42 cellular contexts compared by ENCODE assay signal in the genomic region with DNA sequence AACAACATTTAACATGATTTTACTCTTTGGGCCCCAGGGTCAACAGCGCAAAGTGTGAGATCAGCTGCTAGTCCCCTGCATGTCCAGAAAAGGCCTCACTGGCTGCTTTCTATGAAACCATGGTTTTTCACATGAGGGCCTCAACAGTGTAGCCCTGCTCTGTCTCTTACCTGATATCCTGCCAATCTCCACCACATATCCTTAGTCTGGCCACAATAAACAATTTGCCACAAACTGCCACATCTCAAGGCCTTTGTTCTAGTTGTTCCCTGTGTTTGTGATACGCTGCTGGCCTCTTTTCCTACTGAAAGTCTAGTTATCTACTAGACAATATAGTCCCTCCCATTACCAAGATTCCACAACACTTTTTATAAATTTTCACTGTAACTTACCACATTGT. TPM values are rescaled to one million over a fixed set of nuclear protein-coding genes. Genes with fewer than 3 reads are reported as not detected.
DNase-seq lines count a peak whose midpoint lies in the region; ATAC-seq, FAIRE-seq and TF ChIP-seq lines count a peak whose summit lies in the region.
"Had no signal": no experiment of that assay in that cellular context is flagged by ENCODE, and none has a peak within 500 bp of the region (broad histone marks: within the 10 kb centered on the region; RNA-seq: fewer than 3 reads in every experiment).

No MANE protein-coding gene starts in this region.

- peaks cover 41% of the 10 kb centered on the region for H3K36me3 Mint-ChIP-seq in activated CD8-positive, alpha-beta memory T cell treated with anti-CD3 and anti-CD28 coated beads, Interleukin-2, amount 10 ng/mL, durations not matched to agents 7 days and 5 days
- peaks cover 72% of the 10 kb centered on the region for H3K36me3 Mint-ChIP-seq in activated CD4-positive, alpha-beta memory T cell treated with anti-CD3 and anti-CD28 coated beads, Interleukin-2, amount 10 ng/mL, durations not matched to agents 7 days and 5 days (ENCODE audit: low read depth)

- no peaks in the 10 kb centered on the region for H3K27me3 ChIP-seq in DND-41 (ENCODE audit: insufficient read depth, low read length, poor library complexity)
- H3K27me3 ChIP-seq in GM12878 (replicated peaks in 1 of 2; ENCODE audit: control insufficient read depth in 2 of 2, insufficient read depth in 2 of 2, low read length in 1 of 2), result no peaks in the 10 kb centered on the region
- H3K27me3 ChIP-seq in effector memory CD4-positive, alpha-beta T cell (replicated peaks; ENCODE audit: control insufficient read depth, insufficient read depth, low read length, poor library complexity, severe bottlenecking), result no peaks in the 10 kb centered on the region
- H3K27me3 ChIP-seq in tibial artery, result no peaks in the 10 kb centered on the region
- H3K27me3 ChIP-seq: adrenal gland, body of pancreas, neutrophil, right atrium auricular region, uterus had no signal

- BruUV-seq in GM12878 (replicated peaks; lab: Mats Ljungman, UMichigan), result TSS peak; percentile 21

- TF ChIP-seq EP300 in GM12878 (IDR thresholded peaks at IDR 0.05; ENCODE audit: borderline replicate concordance in 1 of 2, control insufficient read depth in 1 of 2, low read depth in 2 of 2, low read length in 2 of 2), result no peak

- no peak for TF ChIP-seq RAD21 in GM12878 (IDR thresholded peaks at IDR 0.05; ENCODE audit: insufficient read depth, low read depth, low read length)

- H3K9ac ChIP-seq in DND-41 (ENCODE audit: low read depth, low read length) (no peak overlapping the region), GM12878 (ENCODE audit: control insufficient read depth, insufficient read depth, low read length) (no peak overlapping the region)
- H3K9ac ChIP-seq: SK-N-SH had no signal

- no peaks in the 10 kb centered on the region for H3K9me3 Mint-ChIP-seq in activated CD8-positive, alpha-beta memory T cell treated with anti-CD3 and anti-CD28 coated beads, Interleukin-2, amount 10 ng/mL, durations not matched to agents 7 days and 5 days (ENCODE audit: low read depth)
- no peaks in the 10 kb centered on the region for H3K9me3 Mint-ChIP-seq in activated CD4-positive, alpha-beta memory T cell treated with anti-CD3 and anti-CD28 coated beads, Interleukin-2, amount 10 ng/mL, durations not matched to agents 7 days and 5 days
- H3K9me3 Mint-ChIP-seq: dendritic cell treated with granulocyte-macrophage colony-stimulating factor and Interleukin-4, amounts not matched to agents 40 ng/mL and 50 ng/mL, for 4 days had no signal

- H4K20me1 ChIP-seq in DND-41 (ENCODE audit: insufficient read depth, low read length) (no peaks in the 10 kb centered on the region), GM12878 (ENCODE audit: control insufficient read depth, insufficient read depth) (no peaks in the 10 kb centered on the region)

- H3K4me1 Mint-ChIP-seq in activated CD8-positive, alpha-beta memory T cell treated with anti-CD3 and anti-CD28 coated beads, Interleukin-2, amount 10 ng/mL, durations not matched to agents 7 days and 5 days, result peaks cover 28% of the 10 kb centered on the region
- peaks cover 38% of the 10 kb centered on the region for H3K4me1 Mint-ChIP-seq in activated CD4-positive, alpha-beta memory T cell treated with anti-CD3 and anti-CD28 coated beads, Interleukin-2, amount 10 ng/mL, durations not matched to agents 7 days and 5 days

- H3K27me3 Mint-ChIP-seq in activated CD8-positive, alpha-beta memory T cell treated with anti-CD3 and anti-CD28 coated beads, Interleukin-2, amount 10 ng/mL, durations not matched to agents 7 days and 5 days, result no peaks in the 10 kb centered on the region
- no peaks in the 10 kb centered on the region for H3K27me3 Mint-ChIP-seq in activated CD4-positive, alpha-beta memory T cell treated with anti-CD3 and anti-CD28 coated beads, Interleukin-2, amount 10 ng/mL, durations not matched to agents 7 days and 5 days
- H3K27me3 Mint-ChIP-seq: dendritic cell treated with granulocyte-macrophage colony-stimulating factor and Interleukin-4, amounts not matched to agents 40 ng/mL and 50 ng/mL, for 4 days had no signal

- no peak for TF ChIP-seq POLR2A in GM12878 (IDR thresholded peaks at IDR 0.05; ENCODE audit: low read depth, low read length)

- H3K4me3 ChIP-seq in DND-41 (ENCODE audit: low read depth in 1 of 2, low read length in 2 of 2), result no peak overlapping the region
- peak overlapping the region; percentile 2; the same call in 1 of the 2 replicates for H3K4me3 ChIP-seq in GM12878
- H3K4me3 ChIP-seq in effector memory CD4-positive, alpha-beta T cell (ENCODE audit: insufficient read depth, low read depth, low read length, poor library complexity, severe bottlenecking), result no peak overlapping the region
- no peak overlapping the region for H3K4me3 ChIP-seq in tibial artery
- H3K4me3 ChIP-seq: adrenal gland, body of pancreas, K562, left ventricle myocardium inferior, right atrium auricular region, smooth muscle cell, thoracic aorta, uterus had no signal

- H3K4me1 ChIP-seq in DND-41 (ENCODE audit: insufficient read depth, low read length) (no peaks in the 10 kb centered on the region; the same call in 1 of the 2 replicates), GM12878 (ENCODE audit: control insufficient read depth, insufficient read depth, low read length) (peaks cover 29% of the 10 kb centered on the region), tibial artery (no peaks in the 10 kb centered on the region)
- no peaks in the 10 kb centered on the region for H3K4me1 ChIP-seq in effector memory CD4-positive, alpha-beta T cell (ENCODE audit: control insufficient read depth, insufficient read depth, low read length, poor library complexity, severe bottlenecking)
- H3K4me1 ChIP-seq: adrenal gland, body of pancreas, left ventricle myocardium inferior, right atrium auricular region, uterus had no signal

- no peak for ATAC-seq in activated CD8-positive, alpha-beta memory T cell treated with anti-CD3 and anti-CD28 coated beads, Interleukin-2, amount 10 ng/mL, durations not matched to agents 7 days and 5 days
- ATAC-seq in DND-41 (ENCODE audit: insufficient read depth, low read depth), result peak; percentile 70
- no peak; the same call in 2 of the 3 replicates for ATAC-seq in GM12878
- ATAC-seq: body of pancreas, esophagus mucosa, K562 had no signal

- H2AFZ ChIP-seq in DND-41 (ENCODE audit: low read depth, low read length) (no peak overlapping the region), GM12878 (ENCODE audit: control insufficient read depth, low read depth, low read length) (no peak overlapping the region)

- no peak for DNase-seq in activated CD8-positive, alpha-beta memory T cell treated with anti-CD3 and anti-CD28 coated beads, Interleukin-2, amount 10 ng/mL, durations not matched to agents 7 days and 5 days
- no peak for DNase-seq in activated CD8-positive, alpha-beta memory T cell treated with anti-CD3 and anti-CD28 coated beads, Interleukin-2, amount 50 U/mL, for 4 hours
- DNase-seq in DND-41 (no peak), GM12878 (ENCODE audit: low read depth, low spot score) (no peak), DMS 273 (lab: John Stamatoyannopoulos, UW; ENCODE audit: unreplicated experiment) (no peak), tibial artery (no peak)
- no peak for DNase-seq in activated CD4-positive, alpha-beta memory T cell treated with anti-CD3 and anti-CD28 coated beads, Interleukin-2, amount 10 ng/mL, durations not matched to agents 7 days and 5 days
- DNase-seq in effector memory CD4-positive, alpha-beta T cell, result no peak
- DNase-seq: activated CD4-positive, CD25-positive, alpha-beta regulatory T cell; adrenal gland; body of pancreas; Calu3; head of caudate nucleus; left ventricle myocardium inferior; mesenchymal stem cell; NCI-H1105 treated with DMSO at 0.1 percent for 48 hours; NCI-H187 treated with DMSO at 0.1 percent for 48 hours; NCI-H2171 treated with DMSO at 0.1 percent for 48 hours; NCI-H510A; OCI-M1; posterior cingulate gyrus; SK-N-SH; stimulated activated naive CD4-positive, alpha-beta T cell; uterus had no signal

- in situ Hi-C loops in GM12878 (cut with MboI), result no loop called here

- no peak overlapping the region for H3K4me2 ChIP-seq in DND-41 (ENCODE audit: insufficient read depth, low read length)
- H3K4me2 ChIP-seq in GM12878 (ENCODE audit: control insufficient read depth, insufficient read depth), result no peak overlapping the region
- H3K4me2 ChIP-seq: SK-N-SH, smooth muscle cell had no signal

- FAIRE-seq in GM12878 (lab: Jason Lieb, UNC), result no peak
- FAIRE-seq: A204.1, H54, K562, keratinocyte, TTC549 had no signal

- 97% methylated on average over 2 of the region's 2 CpGs for WGBS in GM12878 (ENCODE audit: insufficient coverage, insufficient replicate concordance, low lambda C conversion rate, missing lambda C conversion rate)

- no peak for TF ChIP-seq CTCF in DND-41 (IDR thresholded peaks at IDR 0.05; ENCODE audit: borderline replicate concordance, extremely low read depth, low read length, poor library complexity, severe bottlenecking)
- TF ChIP-seq CTCF in GM12878 (IDR thresholded peaks at IDR 0.05 in 2 of 3, conservative IDR thresholded peaks at IDR 0.05 in 1 of 3; ENCODE audit: control insufficient read depth in 2 of 3, extremely low read depth in 1 of 3, insufficient read depth in 1 of 3, low read depth in 3 of 3, low read length in 3 of 3), result no peak
- no peak for TF ChIP-seq CTCF in tibial artery (IDR thresholded peaks at IDR 0.05)

- SMC1A ChIA-PET in GM12878 (lab: Charles Lee; ENCODE audit: uncharacterized antibody, unreplicated experiment), result interaction anchor here (1.3 kb wide), 1 partner anchor 21 kb away, joined by 4 read pairs; no protein-coding TSS in a partner anchor

- H3K9me3 ChIP-seq in DND-41 (ENCODE audit: insufficient read depth, low read length, severe bottlenecking) (no peaks in the 10 kb centered on the region), GM12878 (replicated peaks; ENCODE audit: control insufficient read depth, insufficient read depth, low read length) (peaks cover 8% of the 10 kb centered on the region; the same call in 2 of the 3 replicates), tibial artery (no peaks in the 10 kb centered on the region)
- no peaks in the 10 kb centered on the region for H3K9me3 ChIP-seq in effector memory CD4-positive, alpha-beta T cell (ENCODE audit: control insufficient read depth, low read length)
- H3K9me3 ChIP-seq: adrenal gland, body of pancreas, left ventricle myocardium inferior, neutrophil, right atrium auricular region, SK-N-SH, thoracic aorta, uterus had no signal

- intact Hi-C loops in GM12878 (cut with micrococcal nuclease; ENCODE audit: unreplicated experiment) (no loop called here), tibial artery (cut with DNase I; ENCODE audit: low total_unique reads) (no loop called here)

- POLR2A ChIA-PET in activated CD4-positive, alpha-beta memory T cell treated with anti-CD3 and anti-CD28 coated beads, Interleukin-2, amount 10 ng/mL, durations not matched to agents 7 days and 5 days (lab: Charles Lee), result interaction anchor here (1.3 kb wide), 1 partner anchor 17 kb away, joined by 11 read pairs; a partner anchor contains a TSS
- POLR2A ChIA-PET in GM12878 (lab: Charles Lee), result no interaction called here

- peak overlapping the region; percentile 60 for H3K27ac Mint-ChIP-seq in activated CD8-positive, alpha-beta memory T cell treated with anti-CD3 and anti-CD28 coated beads, Interleukin-2, amount 10 ng/mL, durations not matched to agents 7 days and 5 days
- H3K27ac Mint-ChIP-seq in activated CD4-positive, alpha-beta memory T cell treated with anti-CD3 and anti-CD28 coated beads, Interleukin-2, amount 10 ng/mL, durations not matched to agents 7 days and 5 days, result peak overlapping the region; percentile 3
- H3K27ac Mint-ChIP-seq: CD14-positive monocyte; dendritic cell treated with granulocyte-macrophage colony-stimulating factor and Interleukin-4, amounts not matched to agents 40 ng/mL and 50 ng/mL, for 4 days had no signal

- RAD21 ChIA-PET in GM12878 (lab: Charles Lee; ENCODE audit: unreplicated experiment), result no interaction called here

- CTCF ChIA-PET in activated CD8-positive, alpha-beta memory T cell treated with anti-CD3 and anti-CD28 coated beads, Interleukin-2, amount 10 ng/mL, durations not matched to agents 7 days and 5 days (lab: Charles Lee), result interaction anchor here (0.8 kb wide), 1 partner anchor 18 kb away, joined by 3 read pairs; a partner anchor contains a TSS
- CTCF ChIA-PET in activated CD4-positive, alpha-beta memory T cell treated with anti-CD3 and anti-CD28 coated beads, Interleukin-2, amount 10 ng/mL, durations not matched to agents 7 days and 5 days (lab: Charles Lee), result no interaction called here
- CTCF ChIA-PET in GM12878 (lab: Yijun Ruan, JAX), result no interaction called here

- peaks cover 4% of the 10 kb centered on the region; the same call in 1 of the 2 replicates for H3K79me2 ChIP-seq in DND-41 (ENCODE audit: insufficient read depth, low read length)
- H3K79me2 ChIP-seq in GM12878 (ENCODE audit: control insufficient read depth, insufficient read depth, low read length), result peaks cover 3% of the 10 kb centered on the region

- H3K27ac ChIP-seq in DND-41 (ENCODE audit: low read length) (no peak overlapping the region), GM12878 (ENCODE audit: control insufficient read depth, insufficient read depth) (peak overlapping the region; percentile 16; the same call in 1 of the 2 replicates), tibial artery (no peak overlapping the region)
- H3K27ac ChIP-seq in effector memory CD4-positive, alpha-beta T cell (ENCODE audit: insufficient read depth, low read length, poor library complexity, severe bottlenecking), result no peak overlapping the region
- H3K27ac ChIP-seq: adrenal gland, body of pancreas, left ventricle myocardium inferior, neutrophil, right atrium auricular region, RWPE1, thoracic aorta, uterus had no signal

- H3K36me3 ChIP-seq in DND-41 (ENCODE audit: insufficient read depth, low read length), result peaks cover 48% of the 10 kb centered on the region
- H3K36me3 ChIP-seq in GM12878 (ENCODE audit: control insufficient read depth in 2 of 2, insufficient read depth in 2 of 2, low read length in 1 of 2), result peaks cover 4 to 24% of the 10 kb centered on the region in 2 experiments
- H3K36me3 ChIP-seq in effector memory CD4-positive, alpha-beta T cell (ENCODE audit: control insufficient read depth, insufficient read depth, low read length), result peaks cover 57% of the 10 kb centered on the region
- H3K36me3 ChIP-seq in tibial artery, result peaks cover 50 to 82% (median 62%) of the 10 kb centered on the region in 3 donors
- H3K36me3 ChIP-seq: uterus had no signal

- H3K4me3 Mint-ChIP-seq in activated CD8-positive, alpha-beta memory T cell treated with anti-CD3 and anti-CD28 coated beads, Interleukin-2, amount 10 ng/mL, durations not matched to agents 7 days and 5 days, result no peak overlapping the region
- no peak overlapping the region for H3K4me3 Mint-ChIP-seq in activated CD4-positive, alpha-beta memory T cell treated with anti-CD3 and anti-CD28 coated beads, Interleukin-2, amount 10 ng/mL, durations not matched to agents 7 days and 5 days
- H3K4me3 Mint-ChIP-seq: CD14-positive monocyte; dendritic cell treated with granulocyte-macrophage colony-stimulating factor and Interleukin-4, amounts not matched to agents 40 ng/mL and 50 ng/mL, for 4 days had no signal

RNA-seq across cellular contexts. Expression of a gene that starts 17.7 kb away (rescaled TPM):
- 10 to 100 TPM; 58.7 to 70.1 TPM for total RNA-seq in activated CD8-positive, alpha-beta memory T cell treated with anti-CD3 and anti-CD28 coated beads, Interleukin-2, amount 10 ng/mL, durations not matched to agents 7 days and 5 days
- 10 to 100 TPM; 76.8 to 82.3 TPM for total RNA-seq in activated CD4-positive, alpha-beta memory T cell treated with anti-CD3 and anti-CD28 coated beads, Interleukin-2, amount 10 ng/mL, durations not matched to agents 7 days and 5 days
- total RNA-seq in GM12878 (2013; cell fraction: nucleolus; rRNA removed), result 234 and 254 TPM in 2 replicates
- total RNA-seq in GM12878 (2014; rRNA removed) (34.5 and 36.6 TPM in 2 replicates), GM12878 (2014; rRNA removed; fragmentation: Illumina TruSeq; extraction: Trizol) (27.5 and 32.8 TPM in 2 replicates), GM12878 (2021) (46.4 and 50.0 TPM in 2 replicates)
- 38.8 TPM for polyA plus RNA-seq in GM12878 (2011; ENCODE audit: low read depth)
- polyA plus RNA-seq in GM12878 (2011; rRNA removed) (40.9 TPM in 2 replicates), GM12878 (2014; fragmentation: Illumina TruSeq; extraction: Trizol) (47.6 and 48.2 TPM in 2 replicates), GM12878 (2014; fragmentation: Nextera tagmentation; extraction: Ambion mirVana) (1 to 10 TPM; 4.9 to 6.9 TPM), GM12878 (2014; rRNA removed) (42.0 and 46.3 TPM in 2 replicates), GM12878 (2016; fragmentation: Nextera tagmentation; extraction: Ambion mirVana) (10 to 100 TPM; 31.9 to 37.9 TPM)
- polyA plus RNA-seq in GM12878 (2011; cell fraction: cytosol; rRNA removed), result 34.0 and 36.4 TPM in 2 replicates
- 156 and 194 TPM in 2 replicates for polyA plus RNA-seq in GM12878 (2011; cell fraction: nucleus; rRNA removed)
- 41.4 and 42.8 TPM in 2 replicates for polyA plus RNA-seq in GM12878 (2012)
- polyA minus RNA-seq in GM12878 (2011; rRNA and poly(A)+ RNA removed), result 44.8 and 46.0 TPM in 2 replicates
- 12.2 and 17.0 TPM in 2 replicates for polyA minus RNA-seq in GM12878 (2011; cell fraction: cytosol; rRNA and poly(A)+ RNA removed)
- polyA minus RNA-seq in GM12878 (2011; cell fraction: nucleus; rRNA and poly(A)+ RNA removed), result 78.0 and 105 TPM in 2 replicates

RNA-seq across cellular contexts. Expression of a gene that starts 33.9 kb away (rescaled TPM):
- not detected for total RNA-seq in activated CD8-positive, alpha-beta memory T cell treated with anti-CD3 and anti-CD28 coated beads, Interleukin-2, amount 10 ng/mL, durations not matched to agents 7 days and 5 days
- not detected for total RNA-seq in activated CD4-positive, alpha-beta memory T cell treated with anti-CD3 and anti-CD28 coated beads, Interleukin-2, amount 10 ng/mL, durations not matched to agents 7 days and 5 days
- not detected in 2 replicates for total RNA-seq in GM12878 (2013; cell fraction: nucleolus; rRNA removed)
- total RNA-seq in GM12878 (2014; rRNA removed) (not detected in 2 replicates), GM12878 (2014; rRNA removed; fragmentation: Illumina TruSeq; extraction: Trizol) (not detected in 2 replicates), GM12878 (2021) (0.05 TPM in 1 of 2 replicates, not detected in the other)
- not detected for polyA plus RNA-seq in GM12878 (2011; ENCODE audit: low read depth)
- polyA plus RNA-seq in GM12878 (2011; rRNA removed) (not detected in 2 replicates), GM12878 (2014; fragmentation: Illumina TruSeq; extraction: Trizol) (not detected in 2 replicates), GM12878 (2014; fragmentation: Nextera tagmentation; extraction: Ambion mirVana) (not detected), GM12878 (2014; rRNA removed) (not detected in 2 replicates), GM12878 (2016; fragmentation: Nextera tagmentation; extraction: Ambion mirVana) (not detected)
- polyA plus RNA-seq in GM12878 (2011; cell fraction: cytosol; rRNA removed), result not detected in 2 replicates
- polyA plus RNA-seq in GM12878 (2011; cell fraction: nucleus; rRNA removed), result not detected in 2 replicates
- polyA plus RNA-seq in GM12878 (2012), result not detected in 2 replicates
- polyA minus RNA-seq in GM12878 (2011; rRNA and poly(A)+ RNA removed), result not detected in 2 replicates
- polyA minus RNA-seq in GM12878 (2011; cell fraction: cytosol; rRNA and poly(A)+ RNA removed), result not detected in 2 replicates
- polyA minus RNA-seq in GM12878 (2011; cell fraction: nucleus; rRNA and poly(A)+ RNA removed), result not detected in 2 replicates
- total RNA-seq: activated CD8-positive, alpha-beta memory T cell treated with anti-CD3 and anti-CD28 coated beads for 36 hours; Daoy; fibroblast of villous mesenchyme; HT1080; T-helper 1 cell treated with Interleukin-12 subunit alpha and Interleukin-12 subunit beta and Interleukin-4 antibody, amounts not matched to agents 30 ng/mL and 1 ng/mL, for 36 hours had no signal
- polyA plus RNA-seq: CD14-positive monocyte, K562, SK-N-SH had no signal
